In genomic region chr11:117701781-117702180, GRCh38 we compare ENCODE assay signal across 28 cellular contexts.
DNase-seq lines count a peak whose midpoint lies in the region; ATAC-seq and TF ChIP-seq lines count a peak whose summit lies in the region.
"Had no signal": no experiment of that assay in that cellular context is flagged by ENCODE, and none has a peak within 500 bp of the region (broad histone marks: within the 10 kb centered on the region; RNA-seq: fewer than 3 reads in every experiment).

No MANE protein-coding gene starts in this region.

- peaks cover 7% of the 10 kb centered on the region for H3K4me1 Mint-ChIP-seq in central memory CD8-positive, alpha-beta T cell

- no peaks in the 10 kb centered on the region for H3K9me3 Mint-ChIP-seq in central memory CD8-positive, alpha-beta T cell
- H3K9me3 Mint-ChIP-seq: activated CD4-positive, alpha-beta T cell treated with anti-CD3 and anti-CD28 coated beads, Interleukin-2, amount 10 ng/mL, durations not matched to agents 24 days and 14 days; H9; naive thymus-derived CD8-positive, alpha-beta T cell had no signal

- no peak for TF ChIP-seq POLR2A in spleen (IDR thresholded peaks at IDR 0.05)

- peaks cover 0 to 16% (median 0%) of the 10 kb centered on the region in 7 donors for H3K27me3 ChIP-seq in spleen (replicated peaks in 1 of 7)
- H3K27me3 ChIP-seq: ascending aorta, SJCRH30, transverse colon had no signal

- intact Hi-C loops in spleen (cut with DNase I; ENCODE audit: low total_unique reads) = no loop called here
- intact Hi-C loops in cardiac septum (cut with DNase I) = no loop called here

- no peak for TF ChIP-seq CTCF in spleen (IDR thresholded peaks at IDR 0.05 in 8 of 11, conservative IDR thresholded peaks at IDR 0.05 in 3 of 11)

- 34 to 61% (median 54%) methylated on average over 5 to 9 of the region's 9 CpGs for WGBS in spleen, 5 donors

- no peak overlapping the region for H3K27ac ChIP-seq in spleen
- H3K27ac ChIP-seq: ascending aorta, HL-60, lower lobe of right lung, SJCRH30, transverse colon, WERI-Rb-1 had no signal

- peaks cover 63% of the 10 kb centered on the region for H3K27me3 Mint-ChIP-seq in central memory CD8-positive, alpha-beta T cell

- H3K4me3 ChIP-seq in Jurkat, Clone E6-1 (ENCODE audit: low read length) = no peak overlapping the region
- no peak overlapping the region for H3K4me3 ChIP-seq in spleen
- H3K4me3 ChIP-seq: ascending aorta, lower lobe of right lung, MG63, SJCRH30, transverse colon had no signal

- no peaks in the 10 kb centered on the region for H3K36me3 ChIP-seq in spleen
- H3K36me3 ChIP-seq: ascending aorta, lower lobe of right lung, MG63, SJCRH30, transverse colon, WERI-Rb-1 had no signal

- H3K9me3 ChIP-seq in spleen = no peaks in the 10 kb centered on the region
- H3K9me3 ChIP-seq: ascending aorta, lower lobe of right lung, MG63, SJCRH30, transverse colon had no signal

- no peak for ATAC-seq in central memory CD8-positive, alpha-beta T cell (replicated peaks; ENCODE audit: extremely low read depth, poor library complexity, severe bottlenecking)
- ATAC-seq: lower lobe of right lung; naive thymus-derived CD8-positive, alpha-beta T cell had no signal

- DNase-seq in Jurkat, Clone E6-1 (ENCODE audit: low read depth, low spot score) = peak; percentile 18
- DNase-seq in NCI-H526 treated with DMSO at 0.1 percent for 48 hours (lab: John Stamatoyannopoulos, UW) (peak; percentile 66), spleen (peak; percentile 43), cardiac septum (ENCODE audit: low spot score) (no peak), GF-D8 (lab: John Stamatoyannopoulos, UW) (no peak), epidermal melanocyte (ENCODE audit: insufficient read length, low spot score) (no peak)
- no peak for DNase-seq in central memory CD8-positive, alpha-beta T cell (ENCODE audit: low spot score in 2 of 2)
- DNase-seq: activated CD4-positive, alpha-beta T cell treated with anti-CD3 and anti-CD28 coated beads, Interleukin-2, amount 10 ng/mL, durations not matched to agents 24 days and 14 days; activated effector memory CD4-positive, alpha-beta T cell treated with Interleukin-2 at 50 U/mL for 16 hours; activated T-cell treated with anti-CD3 and anti-CD28 coated beads, Interleukin-2, amount 50 U/mL, for 1 hour; H9; KG1; lower lobe of right lung; MG63; NCI-H1436; NCI-H2081 treated with DMSO at 0.1 percent for 48 hours; NCI-H345; SJCRH30; stimulated activated CD4-positive, alpha-beta T cell treated with anti-CD3 and anti-CD28 coated beads, Interleukin-15, amount 100 ng/mL, for 24 hours; stimulated activated CD4-positive, alpha-beta T cell treated with anti-CD3 and anti-CD28 coated beads, Interleukin-4, amount 100 ng/mL, for 4 hours; SW 1271; T-helper 9 cell; transverse colon; WERI-Rb-1 had no signal

- H3K4me3 Mint-ChIP-seq in central memory CD8-positive, alpha-beta T cell = no peak overlapping the region
- H3K4me3 Mint-ChIP-seq: activated CD4-positive, alpha-beta T cell treated with anti-CD3 and anti-CD28 coated beads, Interleukin-2, amount 10 ng/mL, durations not matched to agents 24 days and 14 days; activated naive CD8-positive, alpha-beta T cell; H9; naive thymus-derived CD8-positive, alpha-beta T cell had no signal

- no peaks in the 10 kb centered on the region for H3K4me1 ChIP-seq in spleen
- H3K4me1 ChIP-seq: ascending aorta, lower lobe of right lung, SJCRH30 had no signal

- peak overlapping the region; percentile 1 for H3K27ac Mint-ChIP-seq in central memory CD8-positive, alpha-beta T cell (ENCODE audit: low read depth)
- H3K27ac Mint-ChIP-seq: activated CD4-positive, alpha-beta T cell treated with anti-CD3 and anti-CD28 coated beads, Interleukin-2, amount 10 ng/mL, durations not matched to agents 24 days and 14 days; activated naive CD8-positive, alpha-beta T cell; H9 had no signal

- no peaks in the 10 kb centered on the region for H3K36me3 Mint-ChIP-seq in central memory CD8-positive, alpha-beta T cell (ENCODE audit: insufficient read depth)
- H3K36me3 Mint-ChIP-seq: activated naive CD8-positive, alpha-beta T cell; naive thymus-derived CD8-positive, alpha-beta T cell had no signal

Comparison
In these comparisons a context has a peak if more than half of its experiments do, and no peak if none do; other contexts are left out.
1. DNase-seq: peak in Jurkat, Clone E6-1 (single experiment), NCI-H526 treated with DMSO at 0.1 percent for 48 hours (single experiment) and spleen (single experiment); none in central memory CD8-positive, alpha-beta T cell (0 of 2), cardiac septum (single experiment), GF-D8 (single experiment) and epidermal melanocyte (single experiment).